Comparison of ENCODE assay signal across 10 cellular contexts in genomic region chr11:74417379-74417804, GRCh38. TPM values are rescaled to one million over a fixed set of nuclear protein-coding genes. Genes with fewer than 3 reads are reported as not detected.
DNase-seq lines count a peak whose midpoint lies in the region; ATAC-seq and TF ChIP-seq lines count a peak whose summit lies in the region.
"Had no signal": no experiment of that assay in that cellular context is flagged by ENCODE, and none has a peak within 500 bp of the region (broad histone marks: within the 10 kb centered on the region; RNA-seq: fewer than 3 reads in every experiment).

No MANE protein-coding gene starts in this region.

- no peaks in the 10 kb centered on the region for H3K27me3 Mint-ChIP-seq in stimulated activated naive CD8-positive, alpha-beta T cell treated with anti-CD3 and anti-CD28 coated beads, Interleukin-15, Interleukin-2, amounts not matched to agents 100 ng/mL and 50 ng/mL, for 24 hours

- H3K4me3 Mint-ChIP-seq in stimulated activated naive CD8-positive, alpha-beta T cell treated with anti-CD3 and anti-CD28 coated beads, Interleukin-15, Interleukin-2, amounts not matched to agents 100 ng/mL and 50 ng/mL, for 24 hours, result peak overlapping the region; percentile 27
- H3K4me3 Mint-ChIP-seq: activated naive CD8-positive, alpha-beta T cell treated with anti-CD3 and anti-CD28 coated beads, Interleukin-2, amount 10 ng/mL, durations not matched to agents 7 days and 5 days had no signal

- H3K4me1 Mint-ChIP-seq in stimulated activated naive CD8-positive, alpha-beta T cell treated with anti-CD3 and anti-CD28 coated beads, Interleukin-15, Interleukin-2, amounts not matched to agents 100 ng/mL and 50 ng/mL, for 24 hours (ENCODE audit: low read depth), result peaks cover 36% of the 10 kb centered on the region

- TF ChIP-seq CTCF in fibroblast of mammary gland (conservative IDR thresholded peaks at IDR 0.05; ENCODE audit: control insufficient read depth, insufficient read depth, low read depth, low read length) (no peak), heart left ventricle (IDR thresholded peaks at IDR 0.05) (no peak)

- intact Hi-C loops in heart left ventricle (cut with DNase I), result no loop called here

- no peak overlapping the region for H3K4me3 ChIP-seq in fibroblast of mammary gland (ENCODE audit: control insufficient read depth, low read depth, low read length)
- no peak overlapping the region for H3K4me3 ChIP-seq in heart left ventricle

- WGBS in heart left ventricle, 4 donors, result 48 to 70% (median 65%) methylated on average over 1 of the region's 1 CpG

- no peaks in the 10 kb centered on the region for H3K9me3 Mint-ChIP-seq in stimulated activated naive CD8-positive, alpha-beta T cell treated with anti-CD3 and anti-CD28 coated beads, Interleukin-15, Interleukin-2, amounts not matched to agents 100 ng/mL and 50 ng/mL, for 24 hours
- H3K9me3 Mint-ChIP-seq: activated naive CD8-positive, alpha-beta T cell treated with anti-CD3 and anti-CD28 coated beads, Interleukin-2, amount 10 ng/mL, durations not matched to agents 7 days and 5 days had no signal

- TF ChIP-seq POLR2A in heart left ventricle (IDR thresholded peaks at IDR 0.05), result no peak

- no peaks in the 10 kb centered on the region for H3K36me3 Mint-ChIP-seq in stimulated activated naive CD8-positive, alpha-beta T cell treated with anti-CD3 and anti-CD28 coated beads, Interleukin-15, Interleukin-2, amounts not matched to agents 100 ng/mL and 50 ng/mL, for 24 hours (ENCODE audit: low read depth)
- H3K36me3 Mint-ChIP-seq: activated naive CD8-positive, alpha-beta T cell treated with anti-CD3 and anti-CD28 coated beads, Interleukin-2, amount 10 ng/mL, durations not matched to agents 7 days and 5 days had no signal

- peaks cover 0 to 8% (median 0%) of the 10 kb centered on the region in 9 donors for H3K27me3 ChIP-seq in heart left ventricle

- no peak for ATAC-seq in heart left ventricle

- H3K4me1 ChIP-seq in heart left ventricle, result peaks cover 0 to 12% (median 0%) of the 10 kb centered on the region in 12 donors

- H3K27ac ChIP-seq in heart left ventricle, result peak overlapping the region in 4 of 12 donors; percentile 17 to 73 (median 42)

- peak overlapping the region; percentile 79 for H3K27ac Mint-ChIP-seq in stimulated activated naive CD8-positive, alpha-beta T cell treated with anti-CD3 and anti-CD28 coated beads, Interleukin-15, Interleukin-2, amounts not matched to agents 100 ng/mL and 50 ng/mL, for 24 hours
- H3K27ac Mint-ChIP-seq: activated naive CD8-positive, alpha-beta T cell treated with anti-CD3 and anti-CD28 coated beads, Interleukin-2, amount 10 ng/mL, durations not matched to agents 7 days and 5 days had no signal

- H3K9me3 ChIP-seq in heart left ventricle, result no peaks in the 10 kb centered on the region

- no peaks in the 10 kb centered on the region for H3K36me3 ChIP-seq in heart left ventricle

- peak; percentile 43 to 59 for DNase-seq in NCI-H526 (lab: John Stamatoyannopoulos, UW)
- DNase-seq in NCI-H526 treated with DMSO at 0.1 percent for 48 hours (lab: John Stamatoyannopoulos, UW), result no peak
- peak; percentile 62 for DNase-seq in NCI-H748 (lab: John Stamatoyannopoulos, UW; ENCODE audit: unreplicated experiment)
- peak; percentile 42 for DNase-seq in fibroblast of mammary gland (ENCODE audit: low read depth)
- no peak for DNase-seq in OCI-M2 (lab: John Stamatoyannopoulos, UW; ENCODE audit: unreplicated experiment)
- DNase-seq in heart left ventricle, result no peak
- DNase-seq in superior temporal gyrus (ENCODE audit: extremely low spot score), result no peak
- DNase-seq: activated naive CD8-positive, alpha-beta T cell treated with anti-CD3 and anti-CD28 coated beads, Interleukin-2, amount 10 ng/mL, durations not matched to agents 7 days and 5 days; stimulated activated CD4-positive, alpha-beta T cell treated with anti-CD3 and anti-CD28 coated beads, Interleukin-1b, Interleukin-23, amount 100 ng/mL, for 48 hours had no signal

RNA-seq across cellular contexts. Expression of gene PGM2L1, which starts 19.2 kb away (rescaled TPM):
- 1 to 10 TPM; 1.4 to 3.1 (median 1.8) TPM for total RNA-seq in heart left ventricle
- polyA plus RNA-seq in heart left ventricle, result 1 to 10 TPM in 1 of 2 donors, under 1 TPM in 1; 0.57 to 2.3 TPM

RNA-seq across cellular contexts. Expression of gene KCNE3, which starts 50.0 kb away (rescaled TPM):
- 1 to 10 TPM; 1.3 to 9.5 (median 2.4) TPM for total RNA-seq in heart left ventricle
- polyA plus RNA-seq in heart left ventricle, result 1 to 10 TPM; 1.3 to 1.4 TPM

Comparison
In these comparisons a context has a peak if more than half of its experiments do, and no peak if none do; other contexts are left out.
1. DNase-seq: peak in NCI-H526 (2 of 2), NCI-H748 (single experiment) and fibroblast of mammary gland (single experiment); none in NCI-H526 treated with DMSO at 0.1 percent for 48 hours (single experiment), OCI-M2 (single experiment), heart left ventricle (0 of 5) and superior temporal gyrus (single experiment).